ENCODE assay signal across 8 cellular contexts in genomic region chr5:443239-444151, GRCh38. TPM values are rescaled to one million over a fixed set of nuclear protein-coding genes. Genes with fewer than 3 reads are reported as not detected.
A peak's percentile ranks its signal among the peaks of the same experiment; 100 is the strongest.
DNase-seq lines count a peak whose midpoint lies in the region; ATAC-seq, FAIRE-seq and TF ChIP-seq lines count a peak whose summit lies in the region.

No MANE protein-coding gene starts in this region.

- H3K4me1 ChIP-seq in PC-3 (ENCODE audit: insufficient read depth, low read length) (peaks cover 18% of the 10 kb centered on the region), body of pancreas (peaks cover 18% of the 10 kb centered on the region), kidney (ENCODE audit: control insufficient read depth in 1 of 2, insufficient read depth in 1 of 2, low read depth in 1 of 2, low read length in 2 of 2) (peaks cover 6 to 16% of the 10 kb centered on the region in 2 donors)

- no peaks in the 10 kb centered on the region for H3K9me2 ChIP-seq in PC-3 (replicated peaks; ENCODE audit: low read length)

- H3K4me2 ChIP-seq in PC-3 (ENCODE audit: low read length): peak overlapping the region; percentile 97

- H3K27ac ChIP-seq in PC-3 (ENCODE audit: low read length) (no peak overlapping the region), body of pancreas (peak overlapping the region in 3 of 4 donors; percentile 60 to 78 (median 68)), kidney (ENCODE audit: low read depth in 2 of 2, low read length in 2 of 2) (no peak overlapping the region)

- H3K9me3 ChIP-seq in PC-3 (ENCODE audit: low read length): no peaks in the 10 kb centered on the region
- no peaks in the 10 kb centered on the region for H3K9me3 ChIP-seq in body of pancreas
- no peaks in the 10 kb centered on the region for H3K9me3 ChIP-seq in kidney (ENCODE audit: control insufficient read depth in 1 of 2, low read length in 2 of 2)

- intact Hi-C loops in PC-3 (cut with micrococcal nuclease) (loop anchor here (10.0 kb wide), 1 partner anchor 171 kb away; the partner anchor contains the start of gene CEP72), body of pancreas (cut with DNase I) (no loop called here), kidney (cut with DNase I) (loop anchor here (10.0 kb wide), 1 partner anchor 461 kb away; no protein-coding TSS in a partner anchor)

- H3K4me3 ChIP-seq in PC-3 (ENCODE audit: low read length) (peak overlapping the region; percentile 94), body of pancreas (peak overlapping the region; percentile 88 to 90), kidney (ENCODE audit: low read length in 2 of 2) (peak overlapping the region; percentile 98)

- no TSS peak for BruUV-seq in PC-3 (replicated peaks; lab: Mats Ljungman, UMichigan)

- TF ChIP-seq POLR2A in body of pancreas (IDR thresholded peaks at IDR 0.05): no peak

- H3F3A ChIP-seq in PC-3 (ENCODE audit: low read length, unreplicated experiment): no peaks in the 10 kb centered on the region

- H3K9ac ChIP-seq in PC-3 (ENCODE audit: low read length): peak overlapping the region; percentile 96
- H3K9ac ChIP-seq in kidney (ENCODE audit: low read length in 2 of 2): peak overlapping the region; percentile 95 to 99

- H3K27me3 ChIP-seq in PC-3 (ENCODE audit: low read length) (no peaks in the 10 kb centered on the region), body of pancreas (no peaks in the 10 kb centered on the region)

- no peaks in the 10 kb centered on the region for H4K20me1 ChIP-seq in PC-3 (ENCODE audit: low read length)

- FAIRE-seq in kidney (lab: Jason Lieb, UNC): no peak

- H3K36me3 ChIP-seq in PC-3 (ENCODE audit: low read depth, low read length) (peaks cover 23% of the 10 kb centered on the region), body of pancreas (replicated peaks in 1 of 2; ENCODE audit: insufficient read depth in 1 of 2, low read depth in 2 of 2) (peaks cover 0 to 11% of the 10 kb centered on the region in 2 donors), kidney (ENCODE audit: control insufficient read depth in 1 of 2, insufficient read depth in 2 of 2, low read length in 2 of 2) (peaks cover 16% of the 10 kb centered on the region in 2 donors)

- peaks cover 49% of the 10 kb centered on the region for H3K79me2 ChIP-seq in PC-3 (ENCODE audit: low read length)

- peak overlapping the region; percentile 87; the same call in 1 of the 2 replicates for H2AFZ ChIP-seq in PC-3 (ENCODE audit: low read length)

- POLR2A ChIA-PET in PC-3 (lab: Charles Lee; ENCODE audit: unreplicated experiment): no interaction called here

- CTCF ChIA-PET in PC-3 (lab: Charles Lee): no interaction called here

- no peak for DNase-seq in PC-3
- peak in 1 of 4 donors; percentile 30 for DNase-seq in body of pancreas
- peak; percentile 86 for DNase-seq in kidney
- peak; percentile 19 for DNase-seq in stimulated activated CD8-positive, alpha-beta memory T cell treated with anti-CD3 and anti-CD28 coated beads, Interleukin-4, amount 100 ng/mL, for 24 hours (ENCODE audit: low read depth)
- no peak for DNase-seq in GM10266 (ENCODE audit: extremely low spot score)

- 0 to 10% methylated on average over 6 to 54 of the region's 62 CpGs for WGBS in body of pancreas, 2 donors

- ATAC-seq in GM18870 (IDR thresholded peaks at IDR 0.05; ENCODE audit: unreplicated experiment) (peak; percentile 5), HG02840 (IDR thresholded peaks at IDR 0.05; ENCODE audit: low FRiP score, unreplicated experiment) (peak; percentile 26), PC-3 (peak; percentile 44), body of pancreas (peak; percentile 25), GM21515 (IDR thresholded peaks at IDR 0.05; ENCODE audit: unreplicated experiment) (no peak)

- no peak for TF ChIP-seq CTCF in PC-3 (conservative IDR thresholded peaks at IDR 0.05; ENCODE audit: low read depth, low read length)
- no peak for TF ChIP-seq CTCF in body of pancreas (IDR thresholded peaks at IDR 0.05)
- no peak for TF ChIP-seq CTCF in kidney (IDR thresholded peaks at IDR 0.05; ENCODE audit: borderline replicate concordance, extremely low read depth, insufficient read depth)
- no peak for TF ChIP-seq CTCF in GM10266 (IDR thresholded peaks at IDR 0.05; ENCODE audit: control insufficient read depth, insufficient read depth, low read depth, missing control alignments)

RNA-seq across cellular contexts. Expression of gene EXOC3, which starts 0.5 kb away (rescaled TPM):
- total RNA-seq in PC-3 (2014; rRNA removed) (31.3 and 42.1 TPM in 2 replicates), body of pancreas (10 to 100 TPM; 32.2 to 79.1 TPM), kidney (71.5 TPM)
- 40.5 TPM for polyA plus RNA-seq in kidney (ENCODE audit: insufficient read depth, low read depth, low replicate concordance)

Comparison
In these comparisons a context has a peak if more than half of its experiments do, and no peak if none do; other contexts are left out.
1. DNase-seq: peak in kidney (single experiment) and stimulated activated CD8-positive, alpha-beta memory T cell treated with anti-CD3 and anti-CD28 coated beads, Interleukin-4, amount 100 ng/mL, for 24 hours (single experiment); none in PC-3 (single experiment) and GM10266 (single experiment).
2. H3K27ac ChIP-seq: peak in body of pancreas (3 of 4); none in PC-3 (single experiment) and kidney (0 of 2).
3. Peak in every context shown above with its lines, with median percentiles within 50 percentile points of each other: H3K4me3 ChIP-seq.